In genomic region chr21:43295016-43295958, GRCh38 we compare ENCODE assay signal across 19 cellular contexts.
DNase-seq lines count a peak whose midpoint lies in the region; ATAC-seq and TF ChIP-seq lines count a peak whose summit lies in the region.
"Had no signal": no experiment of that assay in that cellular context is flagged by ENCODE, and none has a peak within 500 bp of the region (broad histone marks: within the 10 kb centered on the region; RNA-seq: fewer than 3 reads in every experiment).

No MANE protein-coding gene starts in this region.

- H2BK12ac ChIP-seq in H9 (ENCODE audit: insufficient read length, low read depth, low read length), result no peak overlapping the region

- H4K5ac ChIP-seq in IMR-90 (ENCODE audit: low read depth, low read length) (no peak overlapping the region), H9 (ENCODE audit: insufficient read length, low read depth, low read length) (no peak overlapping the region)

- WGBS in IMR-90 (ENCODE audit: extremely low coverage in 2 of 2, insufficient read length in 1 of 2), 2 experiments, result no CpG with 5 or more reads among the region's 15 CpGs
- no CpG with 5 or more reads among the region's 15 CpGs for WGBS in H9 (ENCODE audit: extremely low coverage, insufficient read length, low lambda C conversion rate)

- H2AK5ac ChIP-seq in IMR-90 (ENCODE audit: low read depth, low read length) (no peak overlapping the region), H9 (ENCODE audit: insufficient read length, low read length) (no peak overlapping the region)

- DNase-seq in DMS79 (lab: John Stamatoyannopoulos, UW), result peak; percentile 87
- DNase-seq in IMR-90, result peak; percentile 2
- peak; percentile 79 for DNase-seq in NCI-H345 (lab: John Stamatoyannopoulos, UW)
- DNase-seq in fibroblast of mammary gland (ENCODE audit: low read depth), result peak; percentile 37
- no peak for DNase-seq in H9
- DNase-seq in HuH-7.5 (ENCODE audit: low spot score), result no peak
- no peak for DNase-seq in kidney glomerular epithelial cell (lab: John Stamatoyannopoulos, UW)
- DNase-seq in SK-N-DZ (ENCODE audit: low spot score), result no peak
- DNase-seq: activated CD4-positive, alpha-beta T cell treated with anti-CD3 and anti-CD28 coated beads for 36 hours; activated naive CD8-positive, alpha-beta T cell treated with anti-CD3 and anti-CD28 coated beads, Interleukin-2, amount 50 U/mL, for 24 hours; foreskin fibroblast; H7; NCI-H187 treated with DMSO at 0.1 percent for 48 hours; NCI-H82; nephron progenitor cell; stimulated activated CD4-positive, alpha-beta T cell treated with anti-CD3 and anti-CD28 coated beads, Interleukin-4, amount 100 ng/mL, for 4 hours had no signal

- H3K79me1 ChIP-seq in IMR-90 (ENCODE audit: low read depth in 1 of 2, low read length in 2 of 2) (no peaks in the 10 kb centered on the region), H9 (ENCODE audit: insufficient read depth, low read depth, low read length, poor library complexity, severe bottlenecking) (no peaks in the 10 kb centered on the region)

- no peaks in the 10 kb centered on the region for H3K36me3 ChIP-seq in IMR-90 (ENCODE audit: control insufficient read depth, insufficient read depth, low read length)

- CTCF ChIA-PET in IMR-90 (lab: Yijun Ruan, JAX), result no interaction called here

- TF ChIP-seq POLR2A in IMR-90 (IDR thresholded peaks at IDR 0.05; ENCODE audit: low read depth, low read length), result no peak

- no peak overlapping the region for H3K18ac ChIP-seq in IMR-90 (ENCODE audit: low read depth, low read length)
- H3K18ac ChIP-seq in H9 (ENCODE audit: insufficient read length, low read depth, low read length), result no peak overlapping the region

- intact Hi-C loops in IMR-90 (cut with micrococcal nuclease), result no loop called here

- H2AFZ ChIP-seq in IMR-90 (replicated peaks; ENCODE audit: low read length, poor library complexity) (no peak overlapping the region), H9 (ENCODE audit: low read length) (no peak overlapping the region)

- dilution Hi-C loops in IMR-90 (cut with HindIII; ENCODE audit: low sequenced_read_pairs, unreplicated experiment), result no loop called here

- H4K8ac ChIP-seq in IMR-90 (ENCODE audit: low read depth in 2 of 2, low read length in 2 of 2), result no peak overlapping the region
- H4K8ac ChIP-seq in H9 (replicated peaks; ENCODE audit: insufficient read length, low read depth, low read length), result no peak overlapping the region

- H3K4me3 Mint-ChIP-seq in H9, result no peak overlapping the region
- H3K4me3 Mint-ChIP-seq: activated CD4-positive, alpha-beta T cell treated with anti-CD3 and anti-CD28 coated beads for 36 hours; activated naive CD8-positive, alpha-beta T cell treated with anti-CD3 and anti-CD28 coated beads, Interleukin-2, amount 50 U/mL, for 24 hours; nephron progenitor cell had no signal

- no peaks in the 10 kb centered on the region for H3K4me1 ChIP-seq in IMR-90 (ENCODE audit: control insufficient read depth, insufficient read depth, low read length)
- H3K4me1 ChIP-seq in H9 (ENCODE audit: insufficient read depth, low read length), result no peaks in the 10 kb centered on the region

- H4K91ac ChIP-seq in IMR-90 (ENCODE audit: insufficient read depth, low read depth, low read length) (no peak overlapping the region), H9 (ENCODE audit: insufficient read length, low read depth, low read length) (no peak overlapping the region)

- H3K36me3 Mint-ChIP-seq in H9 (ENCODE audit: insufficient read depth in 1 of 3, low read depth in 3 of 3), result no peaks in the 10 kb centered on the region

- H2BK20ac ChIP-seq in IMR-90 (ENCODE audit: low read depth, low read length), result no peak overlapping the region
- no peak overlapping the region for H2BK20ac ChIP-seq in H9 (ENCODE audit: low read depth, low read length, poor library complexity, severe bottlenecking)

- no peak overlapping the region for H3T11ph ChIP-seq in H9 (ENCODE audit: low read length)

- H2AK9ac ChIP-seq in IMR-90 (replicated peaks; ENCODE audit: low read depth, low read length, poor library complexity), result no peak overlapping the region

- no peaks in the 10 kb centered on the region for H3K23me2 ChIP-seq in H9 (ENCODE audit: insufficient read length, low read depth, low read length, poor library complexity, severe bottlenecking)

- peaks cover 1% of the 10 kb centered on the region; the same call in 1 of the 2 replicates for H3K27me3 Mint-ChIP-seq in H9 (ENCODE audit: low read depth)

- H3K27ac Mint-ChIP-seq in H9, result no peak overlapping the region
- H3K27ac Mint-ChIP-seq: activated CD4-positive, alpha-beta T cell treated with anti-CD3 and anti-CD28 coated beads for 36 hours; activated naive CD8-positive, alpha-beta T cell treated with anti-CD3 and anti-CD28 coated beads, Interleukin-2, amount 50 U/mL, for 24 hours; activated T-helper 2 cell treated with anti-CD3 and anti-CD28 coated beads, Interferon-gamma antibody, Interleukin-2, Interleukin-4, amounts not matched to agents 10 μg/mL and 5 μg/mL and 100 μg/mL, durations not matched to agents 14 hours and 24 hours and 36 hours; nephron progenitor cell; progenitor cell of endocrine pancreas had no signal

- no peak for TF ChIP-seq RAD21 in IMR-90 (IDR thresholded peaks at IDR 0.05; ENCODE audit: low read length)

- H3K14ac ChIP-seq in IMR-90 (replicated peaks; ENCODE audit: low read depth, low read length), result no peak overlapping the region
- no peak overlapping the region for H3K14ac ChIP-seq in H9 (ENCODE audit: insufficient read depth, low read length)

- H4K20me1 ChIP-seq in IMR-90 (ENCODE audit: insufficient read depth, low read length) (no peaks in the 10 kb centered on the region), H9 (ENCODE audit: control insufficient read depth, insufficient read depth, insufficient read length) (no peaks in the 10 kb centered on the region)

- no peaks in the 10 kb centered on the region for H3K9me1 ChIP-seq in IMR-90 (ENCODE audit: insufficient read depth, low read length)

- H2BK15ac ChIP-seq in IMR-90 (ENCODE audit: low read depth, low read length) (no peak overlapping the region), H9 (ENCODE audit: low read depth, low read length) (no peak overlapping the region)

- H3K56ac ChIP-seq in IMR-90 (ENCODE audit: extremely low read depth, insufficient read depth, low read length) (no peak overlapping the region), H9 (ENCODE audit: insufficient read length, low read depth, low read length) (no peak overlapping the region)

- H3K4me3 ChIP-seq in IMR-90 (ENCODE audit: insufficient read depth, low read depth, low read length) (no peak overlapping the region), fibroblast of mammary gland (ENCODE audit: control insufficient read depth, low read depth, low read length) (no peak overlapping the region)
- H3K4me3 ChIP-seq: smooth muscle cell had no signal

- peaks cover 8% of the 10 kb centered on the region for H3K9me3 ChIP-seq in IMR-90 (ENCODE audit: control insufficient read depth, insufficient read depth, low read length)
- H3K9me3 ChIP-seq in H9 (ENCODE audit: control insufficient read depth, low read depth, low read length), result no peaks in the 10 kb centered on the region

- H3K27me3 ChIP-seq in IMR-90 (ENCODE audit: control insufficient read depth, insufficient read depth, low read length), result peaks cover 23% of the 10 kb centered on the region
- no peaks in the 10 kb centered on the region for H3K27me3 ChIP-seq in H9 (ENCODE audit: insufficient read depth, low read length)

- H3K27ac ChIP-seq in IMR-90 (ENCODE audit: insufficient read depth, low read length) (no peak overlapping the region), H9 (ENCODE audit: insufficient read length, low read depth, low read length) (no peak overlapping the region)

- BruUV-seq in IMR-90 (replicated peaks; lab: Mats Ljungman, UMichigan), result no TSS peak

- POLR2A ChIA-PET in IMR-90 (lab: Charles Lee; ENCODE audit: unreplicated experiment), result no interaction called here

- no peaks in the 10 kb centered on the region for H3K79me2 ChIP-seq in H9 (ENCODE audit: insufficient read depth, low read length)

- H2BK5ac ChIP-seq in IMR-90 (ENCODE audit: low read depth, low read length, poor library complexity, severe bottlenecking) (no peak overlapping the region), H9 (ENCODE audit: insufficient read length, low read length) (no peak overlapping the region)

- no peak overlapping the region for H3K4me2 ChIP-seq in IMR-90 (ENCODE audit: low read depth, low read length)
- no peak overlapping the region for H3K4me2 ChIP-seq in H9 (ENCODE audit: insufficient read depth, insufficient read length, low read length)
- H3K4me2 ChIP-seq: smooth muscle cell had no signal

- H3K4me1 Mint-ChIP-seq in H9, result peaks cover 6% of the 10 kb centered on the region in 2 experiments; a peak in 3 of 4 replicates
- H3K4me1 Mint-ChIP-seq: activated CD4-positive, alpha-beta T cell treated with anti-CD3 and anti-CD28 coated beads for 36 hours had no signal

- TF ChIP-seq CTCF in IMR-90 (conservative IDR thresholded peaks at IDR 0.05; ENCODE audit: low read depth, low read length) (no peak), fibroblast of mammary gland (conservative IDR thresholded peaks at IDR 0.05; ENCODE audit: control insufficient read depth, insufficient read depth, low read depth, low read length) (no peak), H9 (conservative IDR thresholded peaks at IDR 0.05) (no peak)

- H2BK120ac ChIP-seq in IMR-90 (ENCODE audit: low read depth, low read length) (no peak overlapping the region), H9 (ENCODE audit: low read depth, low read length, poor library complexity, severe bottlenecking) (no peak overlapping the region)

- in situ Hi-C loops in IMR-90 (cut with MboI; ENCODE audit: low sequenced_read_pairs), result no loop called here

- no peaks in the 10 kb centered on the region for H3K9me3 Mint-ChIP-seq in H9
- H3K9me3 Mint-ChIP-seq: activated T-helper 2 cell treated with anti-CD3 and anti-CD28 coated beads, Interferon-gamma antibody, Interleukin-2, Interleukin-4, amounts not matched to agents 10 μg/mL and 5 μg/mL and 100 μg/mL, durations not matched to agents 14 hours and 24 hours and 36 hours had no signal

- H3K4ac ChIP-seq in IMR-90 (ENCODE audit: low read depth, low read length) (no peak overlapping the region), H9 (ENCODE audit: low read depth, low read length) (no peak overlapping the region)

- no peak overlapping the region for H3K23ac ChIP-seq in IMR-90 (ENCODE audit: low read depth, low read length)
- H3K23ac ChIP-seq in H9 (ENCODE audit: insufficient read length, low read depth, low read length), result no peak overlapping the region

- H3K9ac ChIP-seq in IMR-90 (ENCODE audit: low read depth, low read length) (no peak overlapping the region), H9 (ENCODE audit: extremely low read depth, insufficient read length, low read length) (no peak overlapping the region)

- ATAC-seq in IMR-90 (ENCODE audit: low read depth), result no peak
- ATAC-seq: activated CD4-positive, alpha-beta T cell treated with anti-CD3 and anti-CD28 coated beads for 36 hours; activated naive CD8-positive, alpha-beta T cell treated with anti-CD3 and anti-CD28 coated beads, Interleukin-2, amount 50 U/mL, for 24 hours had no signal

TF ChIP-seq in IMR-90, 13 proteins besides CTCF, POLR2A, EP300 and RAD21 (continues in another document):
- no peak for TF ChIP-seq BHLHE40 (IDR thresholded peaks at IDR 0.05; ENCODE audit: low read depth, low read length)

Comparison
In these comparisons a context has a peak if more than half of its experiments do, and no peak if none do; other contexts are left out.
1. DNase-seq: peak in DMS79 (single experiment), IMR-90 (single experiment), NCI-H345 (single experiment) and fibroblast of mammary gland (single experiment); none in H9 (single experiment), HuH-7.5 (single experiment), kidney glomerular epithelial cell (single experiment) and SK-N-DZ (single experiment).